ENCODE assay signal across 18 cellular contexts in the genomic region with DNA sequence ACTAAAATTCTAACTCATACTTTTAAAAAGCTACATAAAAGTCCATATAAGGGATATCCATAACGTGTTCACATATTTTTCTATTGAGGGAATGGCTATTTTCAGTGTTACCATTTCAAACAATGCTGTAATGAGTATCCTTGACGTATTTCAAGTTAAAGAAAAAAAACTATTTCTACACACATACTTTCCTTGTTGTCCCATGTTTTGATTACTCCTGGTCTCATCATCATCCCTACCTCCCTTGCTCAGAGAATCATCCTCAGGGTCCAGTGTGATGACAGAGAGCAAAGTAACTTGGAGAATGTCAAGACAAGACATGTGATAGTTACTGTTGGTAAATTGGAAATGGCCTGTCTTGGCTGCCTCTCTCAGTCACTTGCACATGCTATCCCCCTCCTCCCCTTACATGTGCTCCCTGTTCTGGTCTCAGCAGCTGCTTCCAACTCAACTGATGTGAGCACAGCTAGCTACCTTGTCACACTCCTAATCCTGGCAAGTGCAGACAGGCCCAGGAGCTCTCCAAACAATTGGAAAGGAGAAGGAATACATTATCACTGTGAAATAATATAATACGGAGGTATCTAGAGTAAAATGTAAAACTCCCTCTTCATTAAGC. TPM values are rescaled to one million over a fixed set of nuclear protein-coding genes. Genes with fewer than 3 reads are reported as not detected.
DNase-seq lines count a peak whose midpoint lies in the region; ATAC-seq and TF ChIP-seq lines count a peak whose summit lies in the region.
"Had no signal": no experiment of that assay in that cellular context is flagged by ENCODE, and none has a peak within 500 bp of the region (broad histone marks: within the 10 kb centered on the region; RNA-seq: fewer than 3 reads in every experiment).

No MANE protein-coding gene starts in this region.

- no peaks in the 10 kb centered on the region for H3K9me3 ChIP-seq in upper lobe of left lung
- no peaks in the 10 kb centered on the region for H3K9me3 ChIP-seq in vagina

- peaks cover 0 to 12% (median 3%) of the 10 kb centered on the region in 4 donors for H3K36me3 ChIP-seq in upper lobe of left lung
- no peaks in the 10 kb centered on the region for H3K36me3 ChIP-seq in vagina

- TF ChIP-seq POLR2A in upper lobe of left lung (IDR thresholded peaks at IDR 0.05): no peak
- no peak for TF ChIP-seq POLR2A in vagina (IDR thresholded peaks at IDR 0.05)

- H3K9me3 Mint-ChIP-seq in WTC11: no peaks in the 10 kb centered on the region
- no peaks in the 10 kb centered on the region for H3K9me3 Mint-ChIP-seq in glutamatergic neuron (ENCODE audit: unreplicated experiment)
- H3K9me3 Mint-ChIP-seq: activated T-cell treated with anti-CD3 and anti-CD28 coated beads, Interleukin-2, amount 50 U/mL, for 24 hours; type B pancreatic cell had no signal

- DNase-seq in DMS79 (lab: John Stamatoyannopoulos, UW): peak; percentile 88
- DNase-seq in NCI-H1694 treated with DMSO at 0.1 percent for 48 hours (lab: John Stamatoyannopoulos, UW): peak; percentile 48
- DNase-seq in WTC11 (ENCODE audit: low spot score): no peak
- DNase-seq in glutamatergic neuron: no peak
- no peak for DNase-seq in upper lobe of left lung
- DNase-seq in vagina (ENCODE audit: extremely low spot score in 2 of 2): no peak
- no peak for DNase-seq in GM10266 (ENCODE audit: extremely low spot score)
- DNase-seq in 8988T: no peak
- DNase-seq: activated T-cell treated with anti-CD3 and anti-CD28 coated beads, Interleukin-2, amount 50 U/mL, for 24 hours; amniotic stem cell; GOT3; kidney; stimulated activated CD8-positive, alpha-beta memory T cell treated with anti-CD3 and anti-CD28 coated beads, Interleukin-4, amount 100 ng/mL, for 48 hours; T-helper 2 cell had no signal

- H3K4me3 ChIP-seq in upper lobe of left lung: no peak overlapping the region
- no peak overlapping the region for H3K4me3 ChIP-seq in vagina

- CTCF ChIA-PET in WTC11 (lab: Charles Lee): interaction anchor here (1.7 kb wide), 1 partner anchor 33 kb away, joined by 6 read pairs; no protein-coding TSS in a partner anchor

- 83 to 84% methylated on average over 3 of the region's 3 CpGs for WGBS in upper lobe of left lung, 2 donors

- TF ChIP-seq CTCF in WTC11 (IDR thresholded peaks at IDR 0.05) (no peak), glutamatergic neuron (IDR thresholded peaks at IDR 0.05; ENCODE audit: partially characterized antibody, unreplicated experiment) (no peak), upper lobe of left lung (IDR thresholded peaks at IDR 0.05) (no peak), vagina (IDR thresholded peaks at IDR 0.05) (no peak), GM10266 (IDR thresholded peaks at IDR 0.05; ENCODE audit: control insufficient read depth, insufficient read depth, low read depth, missing control alignments) (no peak)

- intact Hi-C loops in vagina (cut with DNase I): no loop called here

- H3K27me3 ChIP-seq in upper lobe of left lung: no peaks in the 10 kb centered on the region
- no peaks in the 10 kb centered on the region for H3K27me3 ChIP-seq in vagina

- no peak for TF ChIP-seq EP300 in upper lobe of left lung (IDR thresholded peaks at IDR 0.05)

- H3K36me3 Mint-ChIP-seq in WTC11 (peaks cover 8% of the 10 kb centered on the region; the same call in 1 of the 2 replicates), glutamatergic neuron (ENCODE audit: unreplicated experiment) (no peaks in the 10 kb centered on the region)

- ATAC-seq in WTC11 (no peak), upper lobe of left lung (ENCODE audit: low FRiP score in 2 of 2) (no peak)

- H3K27ac ChIP-seq in upper lobe of left lung: no peak overlapping the region
- no peak overlapping the region for H3K27ac ChIP-seq in vagina

- H3K4me3 Mint-ChIP-seq in WTC11 (no peak overlapping the region), glutamatergic neuron (ENCODE audit: unreplicated experiment) (no peak overlapping the region)
- H3K4me3 Mint-ChIP-seq: activated T-cell treated with anti-CD3 and anti-CD28 coated beads, Interleukin-2, amount 50 U/mL, for 24 hours; type B pancreatic cell had no signal

- peak overlapping the region; percentile 60; the same call in 1 of the 2 replicates for H3K27ac Mint-ChIP-seq in WTC11
- peak overlapping the region; percentile 70 for H3K27ac Mint-ChIP-seq in glutamatergic neuron (ENCODE audit: unreplicated experiment)
- H3K27ac Mint-ChIP-seq: activated T-cell treated with anti-CD3 and anti-CD28 coated beads, Interleukin-2, amount 50 U/mL, for 24 hours; type B pancreatic cell had no signal

- H3K4me1 ChIP-seq in upper lobe of left lung: no peaks in the 10 kb centered on the region
- H3K4me1 ChIP-seq in vagina: no peaks in the 10 kb centered on the region

- H3K4me1 Mint-ChIP-seq in WTC11 (peaks cover 14% of the 10 kb centered on the region), glutamatergic neuron (ENCODE audit: low read depth, unreplicated experiment) (no peaks in the 10 kb centered on the region)

- H3K27me3 Mint-ChIP-seq in WTC11 (ENCODE audit: low read depth) (no peaks in the 10 kb centered on the region), glutamatergic neuron (ENCODE audit: unreplicated experiment) (no peaks in the 10 kb centered on the region)
- H3K27me3 Mint-ChIP-seq: activated T-cell treated with anti-CD3 and anti-CD28 coated beads, Interleukin-2, amount 50 U/mL, for 24 hours; type B pancreatic cell had no signal

- POLR2A ChIA-PET in WTC11 (lab: Charles Lee): interaction anchor here (0.6 kb wide), 2 partner anchors 37 to 274 kb away, joined by 3 to 4 read pairs; no protein-coding TSS in a partner anchor

TF ChIP-seq in WTC11, 78 proteins besides CTCF, POLR2A, EP300 and RAD21 (continues in another document):
- TF ChIP-seq NR1H2 (CRISPR knock-in tag; IDR thresholded peaks at IDR 0.05) (no peak), FOXK1 (CRISPR knock-in tag; IDR thresholded peaks at IDR 0.05) (no peak), SMAD4 (CRISPR knock-in tag; IDR thresholded peaks at IDR 0.05) (no peak), ZNF121 (CRISPR knock-in tag; IDR thresholded peaks at IDR 0.05) (no peak), GRHL2 (CRISPR knock-in tag; IDR thresholded peaks at IDR 0.05; ENCODE audit: insufficient replicate concordance, severe bottlenecking) (no peak), NFATC4 (CRISPR knock-in tag; IDR thresholded peaks at IDR 0.05) (no peak), SMAD3 (CRISPR knock-in tag; IDR thresholded peaks at IDR 0.05; ENCODE audit: borderline replicate concordance) (no peak), RELA (CRISPR knock-in tag; IDR thresholded peaks at IDR 0.05; ENCODE audit: borderline replicate concordance) (no peak), ZNF671 (CRISPR knock-in tag; IDR thresholded peaks at IDR 0.05) (no peak), OVOL2 (CRISPR knock-in tag; IDR thresholded peaks at IDR 0.05; ENCODE audit: borderline replicate concordance) (no peak)
- TF ChIP-seq, protein P1, sequence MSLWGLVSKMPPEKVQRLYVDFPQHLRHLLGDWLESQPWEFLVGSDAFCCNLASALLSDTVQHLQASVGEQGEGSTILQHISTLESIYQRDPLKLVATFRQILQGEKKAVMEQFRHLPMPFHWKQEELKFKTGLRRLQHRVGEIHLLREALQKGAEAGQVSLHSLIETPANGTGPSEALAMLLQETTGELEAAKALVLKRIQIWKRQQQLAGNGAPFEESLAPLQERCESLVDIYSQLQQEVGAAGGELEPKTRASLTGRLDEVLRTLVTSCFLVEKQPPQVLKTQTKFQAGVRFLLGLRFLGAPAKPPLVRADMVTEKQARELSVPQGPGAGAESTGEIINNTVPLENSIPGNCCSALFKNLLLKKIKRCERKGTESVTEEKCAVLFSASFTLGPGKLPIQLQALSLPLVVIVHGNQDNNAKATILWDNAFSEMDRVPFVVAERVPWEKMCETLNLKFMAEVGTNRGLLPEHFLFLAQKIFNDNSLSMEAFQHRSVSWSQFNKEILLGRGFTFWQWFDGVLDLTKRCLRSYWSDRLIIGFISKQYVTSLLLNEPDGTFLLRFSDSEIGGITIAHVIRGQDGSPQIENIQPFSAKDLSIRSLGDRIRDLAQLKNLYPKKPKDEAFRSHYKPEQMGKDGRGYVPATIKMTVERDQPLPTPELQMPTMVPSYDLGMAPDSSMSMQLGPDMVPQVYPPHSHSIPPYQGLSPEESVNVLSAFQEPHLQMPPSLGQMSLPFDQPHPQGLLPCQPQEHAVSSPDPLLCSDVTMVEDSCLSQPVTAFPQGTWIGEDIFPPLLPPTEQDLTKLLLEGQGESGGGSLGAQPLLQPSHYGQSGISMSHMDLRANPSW (CRISPR knock-in tag; conservative IDR thresholded peaks at IDR 0.05; ENCODE audit: low read depth): no peak
- TF ChIP-seq, protein P2, sequence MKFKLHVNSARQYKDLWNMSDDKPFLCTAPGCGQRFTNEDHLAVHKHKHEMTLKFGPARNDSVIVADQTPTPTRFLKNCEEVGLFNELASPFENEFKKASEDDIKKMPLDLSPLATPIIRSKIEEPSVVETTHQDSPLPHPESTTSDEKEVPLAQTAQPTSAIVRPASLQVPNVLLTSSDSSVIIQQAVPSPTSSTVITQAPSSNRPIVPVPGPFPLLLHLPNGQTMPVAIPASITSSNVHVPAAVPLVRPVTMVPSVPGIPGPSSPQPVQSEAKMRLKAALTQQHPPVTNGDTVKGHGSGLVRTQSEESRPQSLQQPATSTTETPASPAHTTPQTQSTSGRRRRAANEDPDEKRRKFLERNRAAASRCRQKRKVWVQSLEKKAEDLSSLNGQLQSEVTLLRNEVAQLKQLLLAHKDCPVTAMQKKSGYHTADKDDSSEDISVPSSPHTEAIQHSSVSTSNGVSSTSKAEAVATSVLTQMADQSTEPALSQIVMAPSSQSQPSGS (CRISPR knock-in tag; IDR thresholded peaks at IDR 0.05; ENCODE audit: borderline replicate concordance, low read depth): no peak

RNA-seq across cellular contexts. Expression of a gene that starts 21.8 kb away (rescaled TPM):
- 117 to 147 TPM (median 118 TPM) in 3 replicates for total RNA-seq in WTC11 (2021)
- total RNA-seq in glutamatergic neuron (ENCODE audit: unreplicated experiment): 207 TPM
- total RNA-seq in upper lobe of left lung: 100 to 1,000 TPM; 185 to 666 (median 241) TPM
- total RNA-seq in vagina: 314 TPM

RNA-seq across cellular contexts. Expression of a gene that starts 22.1 kb away (rescaled TPM):
- total RNA-seq in WTC11 (2021) (5.3 to 5.6 TPM (median 5.3 TPM) in 3 replicates), glutamatergic neuron (ENCODE audit: unreplicated experiment) (8.3 TPM), upper lobe of left lung (10 to 100 TPM in 3 of 6 donors, 1 to 10 TPM in 3; 5.3 to 19.2 (median 10.3) TPM), vagina (5.6 TPM)

RNA-seq across cellular contexts. Expression of a gene that starts 44.6 kb away (rescaled TPM):
- total RNA-seq in WTC11 (2021) (79.4 to 84.3 TPM (median 80.4 TPM) in 3 replicates), glutamatergic neuron (ENCODE audit: unreplicated experiment) (68.3 TPM), upper lobe of left lung (100 to 1,000 TPM in 4 of 6 donors, 10 to 100 TPM in 2; 86.0 to 162 (median 114) TPM), vagina (87.4 TPM)

RNA-seq across cellular contexts. Expression of a gene that starts 47.2 kb away (rescaled TPM):
- not detected in 3 replicates for total RNA-seq in WTC11 (2021)
- not detected for total RNA-seq in glutamatergic neuron (ENCODE audit: unreplicated experiment)
- total RNA-seq in upper lobe of left lung: under 1 TPM in 1 of 6 donors, not detected in 5; 0.30 TPM
- not detected for total RNA-seq in vagina
- total RNA-seq: glomerular endothelial cell, kidney, pulmonary artery endothelial cell, RPMI7951 had no signal

RNA-seq across cellular contexts. Expression of a gene that starts 54.0 kb away (rescaled TPM):
- total RNA-seq in WTC11 (2021): 60.2 to 75.4 TPM (median 66.1 TPM) in 3 replicates
- total RNA-seq in glutamatergic neuron (ENCODE audit: unreplicated experiment): 31.9 TPM
- total RNA-seq in upper lobe of left lung: 10 to 100 TPM; 12.8 to 39.1 (median 29.5) TPM
- total RNA-seq in vagina: 19.9 TPM

Comparison
In these comparisons a context has a peak if more than half of its experiments do, and no peak if none do; other contexts are left out.
1. DNase-seq: peak in DMS79 (single experiment) and NCI-H1694 treated with DMSO at 0.1 percent for 48 hours (single experiment); none in WTC11 (single experiment), glutamatergic neuron (single experiment), upper lobe of left lung (0 of 2), vagina (0 of 2), GM10266 (single experiment) and 8988T (single experiment).